Comparison of ENCODE assay signal across 28 cellular contexts in genomic region chr2:167914969-167915368, GRCh38.
"Had no signal": no experiment of that assay in that cellular context is flagged by ENCODE, and none has a peak within 500 bp of the region (broad histone marks: within the 10 kb centered on the region; RNA-seq: fewer than 3 reads in every experiment).

No MANE protein-coding gene starts in this region.

- DNase-seq: colonic mucosa; cortex of kidney; effector CD8-positive, alpha-beta T cell; effector memory CD8-positive, alpha-beta T cell; endodermal cell; erythroblast; esophagus squamous epithelium; foreskin fibroblast; foreskin melanocyte; gastrocnemius medialis; glutamatergic neuron; head of caudate nucleus; heart right ventricle; hippocampal formation; left cardiac atrium; left lung; left ventricle myocardium superior; lower lobe of right lung; mesenchymal stem cell; mucosa of descending colon; naive B cell had no signal

- H3K9me3 ChIP-seq: colonic mucosa, esophagus squamous epithelium, gastrocnemius medialis, left lung, lower lobe of right lung, mucosa of descending colon had no signal

- FAIRE-seq: endometrium, islet of Langerhans, keratinocyte had no signal

- H3K4me1 Mint-ChIP-seq: mesothelial cell of epicardium, naive B cell had no signal

- H3K36me3 Mint-ChIP-seq: mesothelial cell of epicardium, naive B cell had no signal

- H3K4me3 Mint-ChIP-seq: dendritic cell treated with granulocyte-macrophage colony-stimulating factor and Interleukin-4, amounts not matched to agents 40 ng/mL and 50 ng/mL, for 4 days; effector memory CD8-positive, alpha-beta T cell; endodermal cell; mesothelial cell of epicardium; naive B cell had no signal

- H3K27ac Mint-ChIP-seq: dendritic cell treated with granulocyte-macrophage colony-stimulating factor and Interleukin-4, amounts not matched to agents 40 ng/mL and 50 ng/mL, for 4 days; effector memory CD8-positive, alpha-beta T cell; endodermal cell; mesothelial cell of epicardium; naive B cell had no signal

- H3K27ac ChIP-seq: colonic mucosa, epithelial cell of prostate, esophagus squamous epithelium, gastrocnemius medialis, heart right ventricle, left lung, lower lobe of right lung had no signal

- H3K36me3 ChIP-seq: colonic mucosa, esophagus squamous epithelium, gastrocnemius medialis, heart right ventricle, left lung, lower lobe of right lung had no signal

- H3K27me3 Mint-ChIP-seq: dendritic cell treated with granulocyte-macrophage colony-stimulating factor and Interleukin-4, amounts not matched to agents 40 ng/mL and 50 ng/mL, for 4 days had no signal

- H3K4me3 ChIP-seq: colonic mucosa, esophagus squamous epithelium, gastrocnemius medialis, heart right ventricle, left lung, lower lobe of right lung, mucosa of descending colon had no signal

- H3K9me3 Mint-ChIP-seq: dendritic cell treated with granulocyte-macrophage colony-stimulating factor and Interleukin-4, amounts not matched to agents 40 ng/mL and 50 ng/mL, for 4 days; effector memory CD8-positive, alpha-beta T cell; endodermal cell; naive B cell had no signal

- H3K4me1 ChIP-seq: colonic mucosa, esophagus squamous epithelium, gastrocnemius medialis, heart right ventricle, left lung, lower lobe of right lung had no signal

- ATAC-seq: effector memory CD8-positive, alpha-beta T cell; esophagus mucosa; gastrocnemius medialis; heart right ventricle; left cardiac atrium; left lung; left ventricle myocardium superior; lower lobe of right lung; mucosa of descending colon had no signal

- H3K27me3 ChIP-seq: colonic mucosa, esophagus squamous epithelium, gastrocnemius medialis, left lung had no signal
